ENCODE assay signal across 1 cellular context in the genomic region with DNA sequence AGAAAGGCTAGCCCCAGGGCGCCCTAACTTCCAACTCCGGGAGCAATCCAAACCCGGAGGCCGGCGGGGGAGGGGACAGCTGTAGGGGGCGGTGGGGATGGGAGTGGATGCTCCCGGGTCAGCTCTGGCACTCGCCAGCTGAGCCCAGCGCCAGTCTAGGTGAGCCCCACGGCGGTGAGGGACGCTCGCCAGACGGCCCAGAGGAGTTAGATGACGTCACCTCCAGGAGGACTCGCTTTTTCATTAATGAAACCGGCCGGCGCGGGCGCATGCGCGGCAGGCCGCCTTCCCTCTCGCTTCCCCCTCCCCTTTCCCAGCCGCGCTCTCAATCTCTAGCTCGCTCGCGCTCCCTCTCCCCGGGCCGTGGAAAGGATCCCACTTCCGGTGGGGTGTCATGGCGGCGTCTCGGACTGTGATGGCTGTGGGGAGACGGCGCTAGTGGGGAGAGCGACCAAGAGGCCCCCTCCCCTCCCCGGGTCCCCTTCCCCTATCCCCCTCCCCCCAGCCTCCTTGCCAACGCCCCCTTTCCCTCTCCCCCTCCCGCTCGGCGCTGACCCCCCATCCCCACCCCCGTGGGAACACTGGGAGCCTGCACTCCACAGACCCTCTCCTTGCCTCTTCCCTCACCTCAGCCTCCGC.
TF ChIP-seq lines count a peak whose summit lies in the region.

A gene with protein sequence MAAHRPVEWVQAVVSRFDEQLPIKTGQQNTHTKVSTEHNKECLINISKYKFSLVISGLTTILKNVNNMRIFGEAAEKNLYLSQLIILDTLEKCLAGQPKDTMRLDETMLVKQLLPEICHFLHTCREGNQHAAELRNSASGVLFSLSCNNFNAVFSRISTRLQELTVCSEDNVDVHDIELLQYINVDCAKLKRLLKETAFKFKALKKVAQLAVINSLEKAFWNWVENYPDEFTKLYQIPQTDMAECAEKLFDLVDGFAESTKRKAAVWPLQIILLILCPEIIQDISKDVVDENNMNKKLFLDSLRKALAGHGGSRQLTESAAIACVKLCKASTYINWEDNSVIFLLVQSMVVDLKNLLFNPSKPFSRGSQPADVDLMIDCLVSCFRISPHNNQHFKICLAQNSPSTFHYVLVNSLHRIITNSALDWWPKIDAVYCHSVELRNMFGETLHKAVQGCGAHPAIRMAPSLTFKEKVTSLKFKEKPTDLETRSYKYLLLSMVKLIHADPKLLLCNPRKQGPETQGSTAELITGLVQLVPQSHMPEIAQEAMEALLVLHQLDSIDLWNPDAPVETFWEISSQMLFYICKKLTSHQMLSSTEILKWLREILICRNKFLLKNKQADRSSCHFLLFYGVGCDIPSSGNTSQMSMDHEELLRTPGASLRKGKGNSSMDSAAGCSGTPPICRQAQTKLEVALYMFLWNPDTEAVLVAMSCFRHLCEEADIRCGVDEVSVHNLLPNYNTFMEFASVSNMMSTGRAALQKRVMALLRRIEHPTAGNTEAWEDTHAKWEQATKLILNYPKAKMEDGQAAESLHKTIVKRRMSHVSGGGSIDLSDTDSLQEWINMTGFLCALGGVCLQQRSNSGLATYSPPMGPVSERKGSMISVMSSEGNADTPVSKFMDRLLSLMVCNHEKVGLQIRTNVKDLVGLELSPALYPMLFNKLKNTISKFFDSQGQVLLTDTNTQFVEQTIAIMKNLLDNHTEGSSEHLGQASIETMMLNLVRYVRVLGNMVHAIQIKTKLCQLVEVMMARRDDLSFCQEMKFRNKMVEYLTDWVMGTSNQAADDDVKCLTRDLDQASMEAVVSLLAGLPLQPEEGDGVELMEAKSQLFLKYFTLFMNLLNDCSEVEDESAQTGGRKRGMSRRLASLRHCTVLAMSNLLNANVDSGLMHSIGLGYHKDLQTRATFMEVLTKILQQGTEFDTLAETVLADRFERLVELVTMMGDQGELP (N-terminal part only) (plus strand): TSS at position 378 of the 639 bp plus-strand sequence. CDS start 333 bp downstream, outside the sequence.

TF ChIP-seq in HepG2, 621 proteins besides CTCF, POLR2A, EP300 and RAD21 (continued from another document and continues in another):
- TF ChIP-seq PHF8 (CRISPR knock-in tag; IDR thresholded peaks at IDR 0.05) (no peak; the same call in none of the 2 replicates), ZNF556 (CRISPR knock-in tag; IDR thresholded peaks at IDR 0.05; ENCODE audit: borderline replicate concordance) (no peak), RXRA (CRISPR knock-in tag; IDR thresholded peaks at IDR 0.05) (no peak), JUN (CRISPR knock-in tag; IDR thresholded peaks at IDR 0.05) (no peak; the same call in 1 of the 2 replicates), TARDBP (CRISPR knock-in tag; IDR thresholded peaks at IDR 0.05) (0 out of 2 replicates have a peak, but pooled peaks have one; percentile 18), KDM1A (CRISPR knock-in tag; IDR thresholded peaks at IDR 0.05) (no peak), HES4 (CRISPR knock-in tag; IDR thresholded peaks at IDR 0.05; ENCODE audit: borderline replicate concordance) (no peak), ZNF564 (CRISPR knock-in tag; IDR thresholded peaks at IDR 0.05) (0 out of 2 replicates have a peak, but pooled peaks have one; percentile 26), KMT2B (CRISPR knock-in tag; IDR thresholded peaks at IDR 0.05) (peak; percentile 44; the same call in 1 of the 2 replicates), TOPORS (CRISPR knock-in tag; IDR thresholded peaks at IDR 0.05) (no peak), ZNF17 (CRISPR knock-in tag; IDR thresholded peaks at IDR 0.05) (no peak), ZNF101 (CRISPR knock-in tag; IDR thresholded peaks at IDR 0.05; ENCODE audit: borderline replicate concordance, low read depth) (no peak), ZNF354B (CRISPR knock-in tag; IDR thresholded peaks at IDR 0.05) (no peak), ZNF230 (CRISPR knock-in tag; IDR thresholded peaks at IDR 0.05) (no peak), FOSL1 (CRISPR knock-in tag; IDR thresholded peaks at IDR 0.05; ENCODE audit: borderline replicate concordance) (no peak), HNRNPK (IDR thresholded peaks at IDR 0.05; ENCODE audit: low read depth, low read length, poor library complexity, severe bottlenecking) (peak; percentile 97), SAFB2 (CRISPR knock-in tag; IDR thresholded peaks at IDR 0.05; ENCODE audit: borderline replicate concordance, low read depth) (no peak), AKAP8 (CRISPR knock-in tag; IDR thresholded peaks at IDR 0.05) (no peak), NFATC3 (CRISPR knock-in tag; IDR thresholded peaks at IDR 0.05) (no peak), ERF (CRISPR knock-in tag; IDR thresholded peaks at IDR 0.05) (0 out of 2 replicates have a peak, but pooled peaks have one; percentile 17), ZNF263 (CRISPR knock-in tag; IDR thresholded peaks at IDR 0.05) (no peak; the same call in 1 of the 2 replicates), SIN3A (IDR thresholded peaks at IDR 0.05; ENCODE audit: borderline replicate concordance, low read depth, low read length) (peak; percentile 19; the same call in 1 of the 2 replicates), MAFF (IDR thresholded peaks at IDR 0.05; ENCODE audit: low read depth, low read length) (no peak), HNRNPH1 (optimal IDR thresholded peaks at IDR 0.05; ENCODE audit: low read depth, low read length) (no peak), ZNF7 (CRISPR knock-in tag; IDR thresholded peaks at IDR 0.05) (no peak), ZBTB21 (CRISPR knock-in tag; IDR thresholded peaks at IDR 0.05) (no peak), KDM3A (CRISPR knock-in tag; IDR thresholded peaks at IDR 0.05; ENCODE audit: low read depth) (peak; percentile 19; the same call in 1 of the 2 replicates), ZNF329 (CRISPR knock-in tag; IDR thresholded peaks at IDR 0.05; ENCODE audit: low read depth) (no peak), THAP11 (CRISPR knock-in tag; IDR thresholded peaks at IDR 0.05) (peak; percentile 55; the same call in 1 of the 2 replicates), PCBP1 (IDR thresholded peaks at IDR 0.05; ENCODE audit: borderline replicate concordance, low read depth, low read length) (peak; percentile 97), MEF2D (CRISPR knock-in tag; IDR thresholded peaks at IDR 0.05) (no peak), ZNF326 (CRISPR knock-in tag; IDR thresholded peaks at IDR 0.05; ENCODE audit: borderline replicate concordance) (no peak), ZNF570 (CRISPR knock-in tag; IDR thresholded peaks at IDR 0.05; ENCODE audit: borderline replicate concordance) (no peak), SP1 (IDR thresholded peaks at IDR 0.05) (no peak), SP1 (CRISPR knock-in tag; IDR thresholded peaks at IDR 0.05) (no peak), ZNF577 (CRISPR knock-in tag; IDR thresholded peaks at IDR 0.05; ENCODE audit: borderline replicate concordance, low read depth) (no peak), ZNF207 (IDR thresholded peaks at IDR 0.05; ENCODE audit: borderline replicate concordance) (no peak), ZNF605 (CRISPR knock-in tag; IDR thresholded peaks at IDR 0.05) (no peak), ZIK1 (CRISPR knock-in tag; IDR thresholded peaks at IDR 0.05; ENCODE audit: borderline replicate concordance, low read depth) (0 out of 2 replicates have a peak, but pooled peaks have one; percentile 10)
- TF ChIP-seq, protein P1, sequence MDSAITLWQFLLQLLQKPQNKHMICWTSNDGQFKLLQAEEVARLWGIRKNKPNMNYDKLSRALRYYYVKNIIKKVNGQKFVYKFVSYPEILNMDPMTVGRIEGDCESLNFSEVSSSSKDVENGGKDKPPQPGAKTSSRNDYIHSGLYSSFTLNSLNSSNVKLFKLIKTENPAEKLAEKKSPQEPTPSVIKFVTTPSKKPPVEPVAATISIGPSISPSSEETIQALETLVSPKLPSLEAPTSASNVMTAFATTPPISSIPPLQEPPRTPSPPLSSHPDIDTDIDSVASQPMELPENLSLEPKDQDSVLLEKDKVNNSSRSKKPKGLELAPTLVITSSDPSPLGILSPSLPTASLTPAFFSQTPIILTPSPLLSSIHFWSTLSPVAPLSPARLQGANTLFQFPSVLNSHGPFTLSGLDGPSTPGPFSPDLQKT (CRISPR knock-in tag; IDR thresholded peaks at IDR 0.05; ENCODE audit: borderline replicate concordance) = no peak
- TF ChIP-seq, protein P2, sequence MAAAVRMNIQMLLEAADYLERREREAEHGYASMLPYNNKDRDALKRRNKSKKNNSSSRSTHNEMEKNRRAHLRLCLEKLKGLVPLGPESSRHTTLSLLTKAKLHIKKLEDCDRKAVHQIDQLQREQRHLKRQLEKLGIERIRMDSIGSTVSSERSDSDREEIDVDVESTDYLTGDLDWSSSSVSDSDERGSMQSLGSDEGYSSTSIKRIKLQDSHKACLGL (CRISPR knock-in tag; IDR thresholded peaks at IDR 0.05) = no peak
- TF ChIP-seq, protein P3, sequence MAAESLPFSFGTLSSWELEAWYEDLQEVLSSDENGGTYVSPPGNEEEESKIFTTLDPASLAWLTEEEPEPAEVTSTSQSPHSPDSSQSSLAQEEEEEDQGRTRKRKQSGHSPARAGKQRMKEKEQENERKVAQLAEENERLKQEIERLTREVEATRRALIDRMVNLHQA (CRISPR knock-in tag; IDR thresholded peaks at IDR 0.05) = no peak
- TF ChIP-seq, protein P4, sequence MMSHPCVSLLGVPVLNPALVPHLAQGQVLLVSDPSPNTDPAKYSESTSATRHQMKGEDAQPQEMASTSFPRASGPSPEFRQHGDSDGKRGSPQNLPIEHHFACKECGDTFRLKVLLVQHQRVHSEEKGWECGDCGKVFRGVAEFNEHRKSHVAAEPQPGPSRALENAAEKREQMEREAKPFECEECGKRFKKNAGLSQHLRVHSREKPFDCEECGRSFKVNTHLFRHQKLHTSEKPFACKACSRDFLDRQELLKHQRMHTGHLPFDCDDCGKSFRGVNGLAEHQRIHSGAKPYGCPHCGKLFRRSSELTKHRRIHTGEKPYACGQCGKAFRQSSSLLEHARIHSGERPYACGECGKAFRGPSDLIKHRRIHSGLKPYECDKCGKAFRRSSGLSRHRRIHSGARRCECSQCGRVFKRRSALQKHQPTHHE (CRISPR knock-in tag; IDR thresholded peaks at IDR 0.05; ENCODE audit: borderline replicate concordance) = no peak
- TF ChIP-seq, protein P5, sequence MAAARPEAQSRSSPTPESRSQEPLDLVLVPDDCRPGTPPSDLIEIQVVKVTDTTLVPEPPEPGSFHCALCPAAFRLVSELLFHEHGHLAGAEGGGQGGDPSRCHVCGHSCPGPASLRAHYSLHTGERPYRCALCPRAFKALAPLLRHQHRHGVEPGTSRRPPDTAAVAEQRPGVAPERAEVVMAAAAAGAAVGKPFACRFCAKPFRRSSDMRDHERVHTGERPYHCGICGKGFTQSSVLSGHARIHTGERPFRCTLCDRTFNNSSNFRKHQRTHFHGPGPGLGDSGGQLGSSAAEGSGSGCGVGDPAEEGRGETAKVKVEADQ (CRISPR knock-in tag; IDR thresholded peaks at IDR 0.05; ENCODE audit: borderline replicate concordance) = no peak
- TF ChIP-seq, protein P6, sequence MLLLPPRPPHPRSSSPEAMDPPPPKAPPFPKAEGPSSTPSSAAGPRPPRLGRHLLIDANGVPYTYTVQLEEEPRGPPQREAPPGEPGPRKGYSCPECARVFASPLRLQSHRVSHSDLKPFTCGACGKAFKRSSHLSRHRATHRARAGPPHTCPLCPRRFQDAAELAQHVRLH (CRISPR knock-in tag; IDR thresholded peaks at IDR 0.05; ENCODE audit: borderline replicate concordance, low read depth) = 0 out of 2 replicates have a peak, but pooled peaks have one; percentile 52
- TF ChIP-seq, protein P7, sequence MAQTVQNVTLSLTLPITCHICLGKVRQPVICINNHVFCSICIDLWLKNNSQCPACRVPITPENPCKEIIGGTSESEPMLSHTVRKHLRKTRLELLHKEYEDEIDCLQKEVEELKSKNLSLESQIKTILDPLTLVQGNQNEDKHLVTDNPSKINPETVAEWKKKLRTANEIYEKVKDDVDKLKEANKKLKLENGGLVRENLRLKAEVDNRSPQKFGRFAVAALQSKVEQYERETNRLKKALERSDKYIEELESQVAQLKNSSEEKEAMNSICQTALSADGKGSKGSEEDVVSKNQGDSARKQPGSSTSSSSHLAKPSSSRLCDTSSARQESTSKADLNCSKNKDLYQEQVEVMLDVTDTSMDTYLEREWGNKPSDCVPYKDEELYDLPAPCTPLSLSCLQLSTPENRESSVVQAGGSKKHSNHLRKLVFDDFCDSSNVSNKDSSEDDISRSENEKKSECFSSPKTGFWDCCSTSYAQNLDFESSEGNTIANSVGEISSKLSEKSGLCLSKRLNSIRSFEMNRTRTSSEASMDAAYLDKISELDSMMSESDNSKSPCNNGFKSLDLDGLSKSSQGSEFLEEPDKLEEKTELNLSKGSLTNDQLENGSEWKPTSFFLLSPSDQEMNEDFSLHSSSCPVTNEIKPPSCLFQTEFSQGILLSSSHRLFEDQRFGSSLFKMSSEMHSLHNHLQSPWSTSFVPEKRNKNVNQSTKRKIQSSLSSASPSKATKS (CRISPR knock-in tag; IDR thresholded peaks at IDR 0.05) = no peak
- TF ChIP-seq, protein P8, sequence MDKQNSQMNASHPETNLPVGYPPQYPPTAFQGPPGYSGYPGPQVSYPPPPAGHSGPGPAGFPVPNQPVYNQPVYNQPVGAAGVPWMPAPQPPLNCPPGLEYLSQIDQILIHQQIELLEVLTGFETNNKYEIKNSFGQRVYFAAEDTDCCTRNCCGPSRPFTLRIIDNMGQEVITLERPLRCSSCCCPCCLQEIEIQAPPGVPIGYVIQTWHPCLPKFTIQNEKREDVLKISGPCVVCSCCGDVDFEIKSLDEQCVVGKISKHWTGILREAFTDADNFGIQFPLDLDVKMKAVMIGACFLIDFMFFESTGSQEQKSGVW (CRISPR knock-in tag; IDR thresholded peaks at IDR 0.05; ENCODE audit: borderline replicate concordance) = no peak
- TF ChIP-seq, protein P9, sequence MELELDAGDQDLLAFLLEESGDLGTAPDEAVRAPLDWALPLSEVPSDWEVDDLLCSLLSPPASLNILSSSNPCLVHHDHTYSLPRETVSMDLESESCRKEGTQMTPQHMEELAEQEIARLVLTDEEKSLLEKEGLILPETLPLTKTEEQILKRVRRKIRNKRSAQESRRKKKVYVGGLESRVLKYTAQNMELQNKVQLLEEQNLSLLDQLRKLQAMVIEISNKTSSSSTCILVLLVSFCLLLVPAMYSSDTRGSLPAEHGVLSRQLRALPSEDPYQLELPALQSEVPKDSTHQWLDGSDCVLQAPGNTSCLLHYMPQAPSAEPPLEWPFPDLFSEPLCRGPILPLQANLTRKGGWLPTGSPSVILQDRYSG (CRISPR knock-in tag; IDR thresholded peaks at IDR 0.05) = no peak
- TF ChIP-seq, protein P10, sequence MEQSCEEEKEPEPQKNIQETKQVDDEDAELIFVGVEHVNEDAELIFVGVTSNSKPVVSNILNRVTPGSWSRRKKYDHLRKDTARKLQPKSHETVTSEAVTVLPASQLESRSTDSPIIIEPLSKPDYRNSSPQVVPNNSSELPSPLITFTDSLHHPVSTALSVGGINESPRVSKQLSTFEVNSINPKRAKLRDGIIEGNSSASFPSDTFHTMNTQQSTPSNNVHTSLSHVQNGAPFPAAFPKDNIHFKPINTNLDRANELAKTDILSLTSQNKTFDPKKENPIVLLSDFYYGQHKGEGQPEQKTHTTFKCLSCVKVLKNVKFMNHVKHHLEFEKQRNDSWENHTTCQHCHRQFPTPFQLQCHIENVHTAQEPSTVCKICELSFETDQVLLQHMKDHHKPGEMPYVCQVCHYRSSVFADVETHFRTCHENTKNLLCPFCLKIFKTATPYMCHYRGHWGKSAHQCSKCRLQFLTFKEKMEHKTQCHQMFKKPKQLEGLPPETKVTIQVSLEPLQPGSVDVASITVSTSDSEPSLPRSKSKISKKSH (CRISPR knock-in tag; IDR thresholded peaks at IDR 0.05; ENCODE audit: borderline replicate concordance) = no peak
- TF ChIP-seq, protein P11, sequence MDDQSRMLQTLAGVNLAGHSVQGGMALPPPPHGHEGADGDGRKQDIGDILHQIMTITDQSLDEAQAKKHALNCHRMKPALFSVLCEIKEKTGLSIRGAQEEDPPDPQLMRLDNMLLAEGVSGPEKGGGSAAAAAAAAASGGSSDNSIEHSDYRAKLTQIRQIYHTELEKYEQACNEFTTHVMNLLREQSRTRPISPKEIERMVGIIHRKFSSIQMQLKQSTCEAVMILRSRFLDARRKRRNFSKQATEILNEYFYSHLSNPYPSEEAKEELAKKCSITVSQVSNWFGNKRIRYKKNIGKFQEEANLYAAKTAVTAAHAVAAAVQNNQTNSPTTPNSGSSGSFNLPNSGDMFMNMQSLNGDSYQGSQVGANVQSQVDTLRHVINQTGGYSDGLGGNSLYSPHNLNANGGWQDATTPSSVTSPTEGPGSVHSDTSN (CRISPR knock-in tag; IDR thresholded peaks at IDR 0.05; ENCODE audit: borderline replicate concordance) = no peak
